In the genomic region with DNA sequence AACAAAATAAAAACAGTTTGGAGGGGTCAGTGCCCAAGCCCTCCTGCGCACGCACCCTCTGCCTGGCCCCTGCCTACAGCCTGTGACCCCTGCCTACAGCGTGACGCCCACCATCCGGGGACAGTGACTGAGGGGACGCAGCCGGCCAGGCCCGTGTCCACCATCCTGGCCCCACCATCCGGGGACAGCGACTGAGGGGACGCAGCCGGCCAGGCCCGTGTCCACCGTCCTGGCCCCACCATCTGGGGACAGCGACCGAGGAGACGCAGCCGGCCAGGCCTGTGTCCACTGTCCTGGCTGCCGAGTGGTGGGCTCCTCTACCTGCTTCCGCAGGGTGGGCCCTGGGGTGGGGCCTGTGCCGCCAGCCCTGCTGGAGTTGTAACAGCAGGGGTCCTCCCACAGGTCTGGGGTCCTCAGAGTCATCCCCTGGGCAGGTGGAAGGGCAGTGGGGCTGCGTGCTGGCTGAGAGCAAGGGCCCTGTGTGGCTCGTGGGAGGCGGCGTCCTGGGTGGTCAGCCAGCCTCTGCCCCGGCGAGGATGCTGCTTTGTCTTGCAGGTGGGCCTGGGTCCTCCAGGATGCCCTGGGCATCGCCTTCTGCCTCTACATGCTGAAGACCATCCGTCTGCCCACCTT, we compare ENCODE assay signal across 17 cellular contexts. TPM values are rescaled to one million over a fixed set of nuclear protein-coding genes. Genes with fewer than 3 reads are reported as not detected.
DNase-seq lines count a peak whose midpoint lies in the region; ATAC-seq, FAIRE-seq and TF ChIP-seq lines count a peak whose summit lies in the region.
"Had no signal": no experiment of that assay in that cellular context is flagged by ENCODE, and none has a peak within 500 bp of the region (broad histone marks: within the 10 kb centered on the region; RNA-seq: fewer than 3 reads in every experiment).

No MANE protein-coding gene starts in this region.

- 96% methylated on average over 29 of the region's 29 CpGs for WGBS in right cardiac atrium
- 96% methylated on average over 12 of the region's 29 CpGs for WGBS in HepG2 (ENCODE audit: low lambda C conversion rate)
- no CpG with 5 or more reads among the region's 29 CpGs for WGBS in trophoblast cell (ENCODE audit: extremely low coverage, insufficient coverage, insufficient read length)

- no peaks in the 10 kb centered on the region for H3K9me3 Mint-ChIP-seq in T-helper 2 cell treated with Interferon-gamma antibody and Interleukin-4, amounts not matched to agents 5 μg/mL and 100 μg/mL, for 36 hours
- H3K9me3 Mint-ChIP-seq: CD4-positive, CD25-positive, alpha-beta regulatory T cell had no signal

- no peaks in the 10 kb centered on the region for H3K79me2 ChIP-seq in HepG2 (ENCODE audit: insufficient read depth, low read length)
- H3K79me2 ChIP-seq in trophoblast cell (ENCODE audit: control insufficient read depth, insufficient read depth, low read length, poor library complexity): peaks cover 4% of the 10 kb centered on the region

- H3K36me3 ChIP-seq in left ventricle myocardium inferior (peaks cover 56% of the 10 kb centered on the region), HepG2 (replicated peaks in 1 of 2; ENCODE audit: control insufficient read depth in 1 of 2, insufficient read depth in 2 of 2, low read length in 2 of 2) (no peaks in the 10 kb centered on the region; a peak in 2 of 5 replicates), trophoblast cell (ENCODE audit: control insufficient read depth in 1 of 2, insufficient read depth in 2 of 2, low read length in 2 of 2) (peaks cover 30 to 32% of the 10 kb centered on the region in 2 experiments)

- peak overlapping the region; percentile 92 for H2BK12ac ChIP-seq in trophoblast cell (ENCODE audit: low read length)

- peak overlapping the region; percentile 38 for H3K4ac ChIP-seq in trophoblast cell (ENCODE audit: low read depth, low read length)

- H3K4me3 ChIP-seq in right cardiac atrium (ENCODE audit: low read length) (no peak overlapping the region), left ventricle myocardium inferior (no peak overlapping the region), HepG2 (replicated peaks in 1 of 3; ENCODE audit: insufficient read depth in 1 of 3, low read depth in 2 of 3, low read length in 3 of 3) (no peak overlapping the region), trophoblast cell (ENCODE audit: low read depth, low read length) (no peak overlapping the region)
- H3K4me3 ChIP-seq: BLaER1 treated with 17β-estradiol and CSF1 and Interleukin-3, amounts not matched to agents 10 nM and 100 nM; HAP-1 had no signal

- peak overlapping the region; percentile 48 for H2BK120ac ChIP-seq in trophoblast cell (ENCODE audit: insufficient read depth, low read length, poor library complexity)

- peak overlapping the region; percentile 4 for H2BK5ac ChIP-seq in trophoblast cell (ENCODE audit: low read depth, low read length, poor library complexity)

- H3K27me3 ChIP-seq in right cardiac atrium (ENCODE audit: control insufficient read depth, insufficient read depth) (no peaks in the 10 kb centered on the region), left ventricle myocardium inferior (ENCODE audit: low read depth) (no peaks in the 10 kb centered on the region), HepG2 (ENCODE audit: control insufficient read depth in 1 of 2, insufficient read depth in 2 of 2, low read length in 2 of 2) (no peaks in the 10 kb centered on the region), trophoblast cell (ENCODE audit: insufficient read depth, low read length) (no peaks in the 10 kb centered on the region)
- H3K27me3 ChIP-seq: BLaER1 treated with 17β-estradiol and CSF1 and Interleukin-3, amounts not matched to agents 10 nM and 100 nM had no signal

- H3K4me2 ChIP-seq in HepG2 (ENCODE audit: low read depth, low read length) (no peak overlapping the region), trophoblast cell (ENCODE audit: low read length) (no peak overlapping the region)

- peaks cover 12% of the 10 kb centered on the region for H3K79me1 ChIP-seq in trophoblast cell (ENCODE audit: low read length)

- peaks cover 5% of the 10 kb centered on the region for H3K36me3 Mint-ChIP-seq in T-helper 2 cell treated with Interferon-gamma antibody and Interleukin-4, amounts not matched to agents 5 μg/mL and 100 μg/mL, for 36 hours (ENCODE audit: low read depth)

- H3K4me1 ChIP-seq in right cardiac atrium (ENCODE audit: control insufficient read depth, insufficient read depth, low read length) (no peaks in the 10 kb centered on the region), left ventricle myocardium inferior (no peaks in the 10 kb centered on the region), HepG2 (ENCODE audit: insufficient read depth, low read length) (peaks cover 9% of the 10 kb centered on the region), trophoblast cell (ENCODE audit: control insufficient read depth in 1 of 2, insufficient read depth in 2 of 2, low read length in 2 of 2) (peaks cover 16 to 18% of the 10 kb centered on the region in 2 experiments)
- H3K4me1 ChIP-seq: HAP-1 had no signal

- intact Hi-C loops in right cardiac atrium (cut with DNase I): no loop called here
- intact Hi-C loops in left ventricle myocardium inferior (cut with micrococcal nuclease): no loop called here
- intact Hi-C loops in HepG2 (cut with micrococcal nuclease; ENCODE audit: unreplicated experiment): no loop called here

- POLR2A ChIA-PET in HepG2 (lab: Yijun Ruan, JAX): no interaction called here

- in situ Hi-C loops in HepG2 (cut with HindIII; ENCODE audit: extremely low pct_ligation_motif_present, low pct_unique_long_range_greater_than_20kb): no loop called here

- ATAC-seq in right cardiac atrium: no peak
- ATAC-seq in HepG2: no peak

- H2AK5ac ChIP-seq in trophoblast cell (ENCODE audit: low read length): peak overlapping the region; percentile 67

- H3K9me3 ChIP-seq in right cardiac atrium (ENCODE audit: control insufficient read depth, low read length): no peaks in the 10 kb centered on the region
- no peaks in the 10 kb centered on the region for H3K9me3 ChIP-seq in left ventricle myocardium inferior (replicated peaks)
- H3K9me3 ChIP-seq in HepG2 (ENCODE audit: low read length): no peaks in the 10 kb centered on the region
- H3K9me3 ChIP-seq in trophoblast cell (ENCODE audit: insufficient read depth, low read depth, low read length): no peaks in the 10 kb centered on the region
- H3K9me3 ChIP-seq: BLaER1 treated with 17β-estradiol and CSF1 and Interleukin-3, amounts not matched to agents 10 nM and 100 nM; HAP-1 had no signal

- no peak overlapping the region for H3K23ac ChIP-seq in trophoblast cell (ENCODE audit: low read length)

- H3K18ac ChIP-seq in trophoblast cell (ENCODE audit: low read length): peak overlapping the region; percentile 84

- H3K9ac ChIP-seq in HepG2 (ENCODE audit: insufficient read depth, low read depth, low read length): no peak overlapping the region
- H3K9ac ChIP-seq in trophoblast cell (ENCODE audit: low read length): no peak overlapping the region

- H3K4me3 Mint-ChIP-seq in T-helper 2 cell treated with Interferon-gamma antibody and Interleukin-4, amounts not matched to agents 5 μg/mL and 100 μg/mL, for 36 hours: no peak overlapping the region
- H3K4me3 Mint-ChIP-seq: CD4-positive, CD25-positive, alpha-beta regulatory T cell had no signal

- H3K27me3 Mint-ChIP-seq in T-helper 2 cell treated with Interferon-gamma antibody and Interleukin-4, amounts not matched to agents 5 μg/mL and 100 μg/mL, for 36 hours (ENCODE audit: low read depth): no peaks in the 10 kb centered on the region
- H3K27me3 Mint-ChIP-seq: CD4-positive, CD25-positive, alpha-beta regulatory T cell had no signal

- no peaks in the 10 kb centered on the region for H4K20me1 ChIP-seq in HepG2 (ENCODE audit: insufficient read depth, low read length)

- H3K27ac Mint-ChIP-seq in T-helper 2 cell treated with Interferon-gamma antibody and Interleukin-4, amounts not matched to agents 5 μg/mL and 100 μg/mL, for 36 hours: no peak overlapping the region
- H3K27ac Mint-ChIP-seq: CD4-positive, CD25-positive, alpha-beta regulatory T cell had no signal

- no peak overlapping the region for H2AFZ ChIP-seq in HepG2 (ENCODE audit: low read length)
- no peak overlapping the region for H2AFZ ChIP-seq in trophoblast cell (ENCODE audit: insufficient read depth, low read length, poor library complexity)

- BruUV-seq in HepG2 (replicated peaks; lab: Mats Ljungman, UMichigan): no TSS peak

- H3K4me1 Mint-ChIP-seq in T-helper 2 cell treated with Interferon-gamma antibody and Interleukin-4, amounts not matched to agents 5 μg/mL and 100 μg/mL, for 36 hours (ENCODE audit: low read depth): no peaks in the 10 kb centered on the region

- H3K27ac ChIP-seq in right cardiac atrium (ENCODE audit: low read length) (no peak overlapping the region), left ventricle myocardium inferior (replicated peaks) (no peak overlapping the region), HepG2 (ENCODE audit: extremely low read length, insufficient read depth, low read length) (no peak overlapping the region), trophoblast cell (ENCODE audit: low read depth, low read length) (no peak overlapping the region)

- DNase-seq in right cardiac atrium (peak in 2 of 3 donors; percentile 35 to 37), left ventricle myocardium inferior (no peak), HepG2 (ENCODE audit: low spot score) (no peak), trophoblast cell (no peak), SKM-1 treated with dmso at 0.1 percent for 144 hours (lab: John Stamatoyannopoulos, UW; ENCODE audit: unreplicated experiment) (no peak), T-helper 2 cell (no peak)
- DNase-seq in T-helper 2 cell treated with Interferon-gamma antibody and Interleukin-4, amounts not matched to agents 5 μg/mL and 100 μg/mL, for 36 hours (ENCODE audit: low spot score): no peak
- DNase-seq: 8988T; AML-193; CD4-positive, CD25-positive, alpha-beta regulatory T cell; DMS79 had no signal

- peak overlapping the region; percentile 84 for H4K91ac ChIP-seq in trophoblast cell (ENCODE audit: low read depth, low read length)

- CTCF ChIA-PET in HepG2 (lab: Yijun Ruan, JAX; ENCODE audit: low intra/inter-chr PET ratio, low total read pairs): no interaction called here

- TF ChIP-seq CTCF in left ventricle myocardium inferior (IDR thresholded peaks at IDR 0.05; ENCODE audit: borderline replicate concordance): no peak
- no peak for TF ChIP-seq CTCF in HepG2 (CRISPR knock-in tag; IDR thresholded peaks at IDR 0.05)

- peak overlapping the region; percentile 57 for H3K14ac ChIP-seq in trophoblast cell (ENCODE audit: low read length)

- H4K12ac ChIP-seq in trophoblast cell (ENCODE audit: low read depth, low read length): no peak overlapping the region

- TF ChIP-seq EP300 in HepG2 (IDR thresholded peaks at IDR 0.05; ENCODE audit: low read depth in 2 of 2, low read length in 2 of 2) (no peak), HepG2 (CRISPR knock-in tag; IDR thresholded peaks at IDR 0.05; ENCODE audit: borderline replicate concordance) (no peak)

- no peak for TF ChIP-seq RAD21 in HepG2 (CRISPR knock-in tag; IDR thresholded peaks at IDR 0.05)

- peak overlapping the region; percentile 37 for H4K8ac ChIP-seq in trophoblast cell (ENCODE audit: low read depth, low read length)

- no peak for FAIRE-seq in HepG2 (lab: Jason Lieb, UNC)
- FAIRE-seq: GM12891, H1 had no signal

- no peak for TF ChIP-seq POLR2A in HepG2 (IDR thresholded peaks at IDR 0.05; ENCODE audit: insufficient read depth in 1 of 2, low read depth in 2 of 2, low read length in 2 of 2)

RNA-seq across cellular contexts. Expression of a gene that starts 14.3 kb away (rescaled TPM):
- total RNA-seq in right cardiac atrium (10 to 100 TPM; 27.1 to 40.2 (median 31.8) TPM), left ventricle myocardium inferior (26.2 TPM), HepG2 (2016; rRNA removed; fragmentation: Illumina TruSeq; extraction: Trizol) (3.4 and 15.2 TPM in 2 replicates)
- polyA plus RNA-seq in right cardiac atrium (28.1 TPM), HepG2 (2011; rRNA removed) (14.9 and 20.5 TPM in 2 replicates)
- 6.9 and 7.1 TPM in 2 replicates for total RNA-seq in HepG2 (2016; cell fraction: cytosol; rRNA removed; fragmentation: Illumina TruSeq; extraction: Trizol; ENCODE audit: low read depth)
- 2.9 and 18.4 TPM in 2 replicates for total RNA-seq in HepG2 (2016; cell fraction: insoluble cytoplasmic fraction; rRNA removed; fragmentation: Illumina TruSeq; extraction: Trizol)
- total RNA-seq in HepG2 (2016; cell fraction: membrane; rRNA removed; fragmentation: Illumina TruSeq; extraction: Trizol): 7.4 and 8.6 TPM in 2 replicates
- total RNA-seq in HepG2 (2016; cell fraction: nucleus; rRNA removed; fragmentation: Illumina TruSeq; extraction: Trizol): 23.4 and 26.4 TPM in 2 replicates
- 6.0 and 9.1 TPM in 2 replicates for polyA plus RNA-seq in HepG2 (2011; cell fraction: cytosol; rRNA removed)
- 268 and 341 TPM in 2 replicates for polyA plus RNA-seq in HepG2 (2011; cell fraction: nucleus; rRNA removed)
- polyA plus RNA-seq in HepG2 (2012): 23.1 and 25.3 TPM in 2 replicates
- polyA plus RNA-seq in HepG2 (2016; cell fraction: cytosol; fragmentation: Illumina TruSeq; extraction: Trizol; ENCODE audit: low read depth): 1.2 and 1.3 TPM in 2 replicates
- 3.0 and 4.0 TPM in 2 replicates for polyA plus RNA-seq in HepG2 (2016; cell fraction: insoluble cytoplasmic fraction; fragmentation: Illumina TruSeq; extraction: Trizol; ENCODE audit: low read depth)
- polyA plus RNA-seq in HepG2 (2016; cell fraction: membrane; fragmentation: Illumina TruSeq; extraction: Trizol; ENCODE audit: low read depth): 2.8 and 3.3 TPM in 2 replicates
- polyA plus RNA-seq in HepG2 (2016; cell fraction: nucleus; fragmentation: Illumina TruSeq; extraction: Trizol; ENCODE audit: insufficient read depth, low read depth): 101 and 111 TPM in 2 replicates
- 14.4 and 27.8 TPM in 2 replicates for polyA minus RNA-seq in HepG2 (2011; rRNA and poly(A)+ RNA removed; ENCODE audit: low replicate concordance)
- 5.8 and 11.0 TPM in 2 replicates for polyA minus RNA-seq in HepG2 (2011; cell fraction: cytosol; rRNA and poly(A)+ RNA removed)
- polyA minus RNA-seq in HepG2 (2011; cell fraction: nucleus; rRNA and poly(A)+ RNA removed): 17.9 and 24.7 TPM in 2 replicates
- 27.5 and 28.8 TPM in 2 replicates for polyA plus RNA-seq in trophoblast cell (2013)

RNA-seq across cellular contexts. Expression of a gene that starts 14.4 kb away (rescaled TPM):
- total RNA-seq in right cardiac atrium (10 to 100 TPM; 33.0 to 49.9 (median 41.4) TPM), left ventricle myocardium inferior (41.1 TPM), HepG2 (2016; rRNA removed; fragmentation: Illumina TruSeq; extraction: Trizol) (140 and 152 TPM in 2 replicates)
- polyA plus RNA-seq in right cardiac atrium (123 TPM), HepG2 (2011; rRNA removed) (197 and 205 TPM in 2 replicates)
- total RNA-seq in HepG2 (2016; cell fraction: cytosol; rRNA removed; fragmentation: Illumina TruSeq; extraction: Trizol; ENCODE audit: low read depth): 44.1 and 45.1 TPM in 2 replicates
- total RNA-seq in HepG2 (2016; cell fraction: insoluble cytoplasmic fraction; rRNA removed; fragmentation: Illumina TruSeq; extraction: Trizol): 149 and 168 TPM in 2 replicates
- total RNA-seq in HepG2 (2016; cell fraction: membrane; rRNA removed; fragmentation: Illumina TruSeq; extraction: Trizol): 74.4 and 75.3 TPM in 2 replicates
- 48.6 and 65.2 TPM in 2 replicates for total RNA-seq in HepG2 (2016; cell fraction: nucleus; rRNA removed; fragmentation: Illumina TruSeq; extraction: Trizol)
- 474 and 745 TPM in 2 replicates for polyA plus RNA-seq in HepG2 (2011; cell fraction: cytosol; rRNA removed)
- polyA plus RNA-seq in HepG2 (2011; cell fraction: nucleus; rRNA removed): 183 and 205 TPM in 2 replicates
- polyA plus RNA-seq in HepG2 (2012): 107 and 132 TPM in 2 replicates
- polyA plus RNA-seq in HepG2 (2016; cell fraction: cytosol; fragmentation: Illumina TruSeq; extraction: Trizol; ENCODE audit: low read depth): 60.8 and 62.0 TPM in 2 replicates
- 210 and 243 TPM in 2 replicates for polyA plus RNA-seq in HepG2 (2016; cell fraction: insoluble cytoplasmic fraction; fragmentation: Illumina TruSeq; extraction: Trizol; ENCODE audit: low read depth)
- 91.7 and 96.1 TPM in 2 replicates for polyA plus RNA-seq in HepG2 (2016; cell fraction: membrane; fragmentation: Illumina TruSeq; extraction: Trizol; ENCODE audit: low read depth)
- 132 and 138 TPM in 2 replicates for polyA plus RNA-seq in HepG2 (2016; cell fraction: nucleus; fragmentation: Illumina TruSeq; extraction: Trizol; ENCODE audit: insufficient read depth, low read depth)
- polyA minus RNA-seq in HepG2 (2011; rRNA and poly(A)+ RNA removed; ENCODE audit: low replicate concordance): 42.2 and 52.7 TPM in 2 replicates
- 19.9 and 26.7 TPM in 2 replicates for polyA minus RNA-seq in HepG2 (2011; cell fraction: cytosol; rRNA and poly(A)+ RNA removed)
- 24.1 and 27.4 TPM in 2 replicates for polyA minus RNA-seq in HepG2 (2011; cell fraction: nucleus; rRNA and poly(A)+ RNA removed)
- polyA plus RNA-seq in trophoblast cell (2013): 193 and 208 TPM in 2 replicates

RNA-seq across cellular contexts. Expression of a gene that starts 17.3 kb away (rescaled TPM):
- total RNA-seq in right cardiac atrium (under 1 TPM in 2 of 4 donors, not detected in 2; 0.09 to 0.12 TPM), left ventricle myocardium inferior (not detected), HepG2 (2016; rRNA removed; fragmentation: Illumina TruSeq; extraction: Trizol) (1.4 and 2.5 TPM in 2 replicates)
- polyA plus RNA-seq in right cardiac atrium (not detected), HepG2 (2011; rRNA removed) (5.2 and 11.1 TPM in 2 replicates)
- total RNA-seq in HepG2 (2016; cell fraction: cytosol; rRNA removed; fragmentation: Illumina TruSeq; extraction: Trizol; ENCODE audit: low read depth): 0.62 and 1.7 TPM in 2 replicates
- total RNA-seq in HepG2 (2016; cell fraction: insoluble cytoplasmic fraction; rRNA removed; fragmentation: Illumina TruSeq; extraction: Trizol): 1.4 and 2.0 TPM in 2 replicates
- 0.99 and 1.0 TPM in 2 replicates for total RNA-seq in HepG2 (2016; cell fraction: membrane; rRNA removed; fragmentation: Illumina TruSeq; extraction: Trizol)
- total RNA-seq in HepG2 (2016; cell fraction: nucleus; rRNA removed; fragmentation: Illumina TruSeq; extraction: Trizol): 0.81 and 3.7 TPM in 2 replicates
- polyA plus RNA-seq in HepG2 (2011; cell fraction: cytosol; rRNA removed): 2.1 and 2.3 TPM in 2 replicates
- 54.9 and 71.6 TPM in 2 replicates for polyA plus RNA-seq in HepG2 (2011; cell fraction: nucleus; rRNA removed)
- polyA plus RNA-seq in HepG2 (2012): 5.1 and 14.1 TPM in 2 replicates
- polyA plus RNA-seq in HepG2 (2016; cell fraction: cytosol; fragmentation: Illumina TruSeq; extraction: Trizol; ENCODE audit: low read depth): 0.45 and 0.55 TPM in 2 replicates
- 1.1 and 1.2 TPM in 2 replicates for polyA plus RNA-seq in HepG2 (2016; cell fraction: insoluble cytoplasmic fraction; fragmentation: Illumina TruSeq; extraction: Trizol; ENCODE audit: low read depth)
- 0.57 and 0.72 TPM in 2 replicates for polyA plus RNA-seq in HepG2 (2016; cell fraction: membrane; fragmentation: Illumina TruSeq; extraction: Trizol; ENCODE audit: low read depth)
- polyA plus RNA-seq in HepG2 (2016; cell fraction: nucleus; fragmentation: Illumina TruSeq; extraction: Trizol; ENCODE audit: insufficient read depth, low read depth): 3.4 and 5.2 TPM in 2 replicates
- polyA minus RNA-seq in HepG2 (2011; rRNA and poly(A)+ RNA removed; ENCODE audit: low replicate concordance): 4.8 TPM in 1 of 2 replicates, not detected in the other
- polyA minus RNA-seq in HepG2 (2011; cell fraction: cytosol; rRNA and poly(A)+ RNA removed): 1.7 and 2.6 TPM in 2 replicates
- polyA minus RNA-seq in HepG2 (2011; cell fraction: nucleus; rRNA and poly(A)+ RNA removed): 10.8 and 12.4 TPM in 2 replicates
- polyA plus RNA-seq in trophoblast cell (2013): 0.15 and 0.18 TPM in 2 replicates
- total RNA-seq: HT1080 had no signal
- polyA plus RNA-seq: CD4-positive, CD25-positive, alpha-beta regulatory T cell had no signal

RNA-seq across cellular contexts. Expression of a gene that starts 34.8 kb away (rescaled TPM):
- total RNA-seq in right cardiac atrium: not detected
- not detected for polyA plus RNA-seq in right cardiac atrium
- total RNA-seq in left ventricle myocardium inferior: not detected
- not detected in 2 replicates for total RNA-seq in HepG2 (2016; rRNA removed; fragmentation: Illumina TruSeq; extraction: Trizol)
- not detected in 2 replicates for total RNA-seq in HepG2 (2016; cell fraction: cytosol; rRNA removed; fragmentation: Illumina TruSeq; extraction: Trizol; ENCODE audit: low read depth)
- total RNA-seq in HepG2 (2016; cell fraction: insoluble cytoplasmic fraction; rRNA removed; fragmentation: Illumina TruSeq; extraction: Trizol): not detected in 2 replicates
- not detected in 2 replicates for total RNA-seq in HepG2 (2016; cell fraction: membrane; rRNA removed; fragmentation: Illumina TruSeq; extraction: Trizol)
- total RNA-seq in HepG2 (2016; cell fraction: nucleus; rRNA removed; fragmentation: Illumina TruSeq; extraction: Trizol): not detected in 2 replicates
- not detected in 2 replicates for polyA plus RNA-seq in HepG2 (2011; rRNA removed)
- polyA plus RNA-seq in HepG2 (2011; cell fraction: cytosol; rRNA removed): not detected in 2 replicates
- polyA plus RNA-seq in HepG2 (2011; cell fraction: nucleus; rRNA removed): not detected in 2 replicates
- not detected in 2 replicates for polyA plus RNA-seq in HepG2 (2012)
- not detected in 2 replicates for polyA plus RNA-seq in HepG2 (2016; cell fraction: cytosol; fragmentation: Illumina TruSeq; extraction: Trizol; ENCODE audit: low read depth)
- polyA plus RNA-seq in HepG2 (2016; cell fraction: insoluble cytoplasmic fraction; fragmentation: Illumina TruSeq; extraction: Trizol; ENCODE audit: low read depth): not detected in 2 replicates
- not detected in 2 replicates for polyA plus RNA-seq in HepG2 (2016; cell fraction: membrane; fragmentation: Illumina TruSeq; extraction: Trizol; ENCODE audit: low read depth)
- polyA plus RNA-seq in HepG2 (2016; cell fraction: nucleus; fragmentation: Illumina TruSeq; extraction: Trizol; ENCODE audit: insufficient read depth, low read depth): not detected in 2 replicates
- not detected in 2 replicates for polyA minus RNA-seq in HepG2 (2011; rRNA and poly(A)+ RNA removed; ENCODE audit: low replicate concordance)
- not detected in 2 replicates for polyA minus RNA-seq in HepG2 (2011; cell fraction: cytosol; rRNA and poly(A)+ RNA removed)
- not detected in 2 replicates for polyA minus RNA-seq in HepG2 (2011; cell fraction: nucleus; rRNA and poly(A)+ RNA removed)
- not detected in 2 replicates for polyA plus RNA-seq in trophoblast cell (2013)
- total RNA-seq: G401, H1, HT1080 had no signal

Comparison
In these comparisons a context has a peak if more than half of its experiments do, and no peak if none do; other contexts are left out.
1. DNase-seq: peak in right cardiac atrium (2 of 3); none in left ventricle myocardium inferior (single experiment), HepG2 (single experiment), trophoblast cell (0 of 2), SKM-1 treated with dmso at 0.1 percent for 144 hours (single experiment), T-helper 2 cell (0 of 5) and T-helper 2 cell treated with Interferon-gamma antibody and Interleukin-4, amounts not matched to agents 5 μg/mL and 100 μg/mL, for 36 hours (single experiment).